14 cellular contexts compared by ENCODE assay signal in genomic region chr12:25756974-25757665, GRCh38.
"Had no signal": no experiment of that assay in that cellular context is flagged by ENCODE, and none has a peak within 500 bp of the region (broad histone marks: within the 10 kb centered on the region; RNA-seq: fewer than 3 reads in every experiment).

No MANE protein-coding gene starts in this region.

- H3K9me3 ChIP-seq: ascending aorta, esophagus muscularis mucosa, lower lobe of right lung, stomach, thoracic aorta had no signal

- H3K4me1 ChIP-seq: ascending aorta, esophagus muscularis mucosa, lower lobe of right lung, stomach had no signal

- H3K4me1 Mint-ChIP-seq: natural killer cell had no signal

- H3K36me3 Mint-ChIP-seq: natural killer cell had no signal

- H3K9me3 Mint-ChIP-seq: natural killer cell had no signal

- H3K36me3 ChIP-seq: ascending aorta, esophagus muscularis mucosa, lower lobe of right lung, stomach, thoracic aorta had no signal

- H3K27ac ChIP-seq: ascending aorta, esophagus muscularis mucosa, lower lobe of right lung, thoracic aorta had no signal

- H3K27ac Mint-ChIP-seq: activated CD8-positive, alpha-beta T cell treated with anti-CD3 and anti-CD28 coated beads, Interleukin-2, amount 10 ng/mL, durations not matched to agents 7 days and 5 days; natural killer cell had no signal

- H3K4me3 Mint-ChIP-seq: activated CD8-positive, alpha-beta T cell treated with anti-CD3 and anti-CD28 coated beads, Interleukin-2, amount 10 ng/mL, durations not matched to agents 7 days and 5 days; natural killer cell had no signal

- H3K4me3 ChIP-seq: ascending aorta, esophagus muscularis mucosa, lower lobe of right lung, stomach, thoracic aorta had no signal

- DNase-seq: activated CD4-positive, alpha-beta T cell treated with anti-CD3 and anti-CD28 coated beads for 4 hours; activated CD8-positive, alpha-beta memory T cell treated with anti-CD3 and anti-CD28 coated beads, Interleukin-2, amount 50 U/mL, for 48 hours; activated CD8-positive, alpha-beta T cell treated with anti-CD3 and anti-CD28 coated beads, Interleukin-2, amount 10 ng/mL, durations not matched to agents 7 days and 5 days; activated naive CD4-positive, alpha-beta T cell; foreskin fibroblast; lower lobe of right lung; natural killer cell; stimulated activated CD4-positive, alpha-beta T cell treated with anti-CD3 and anti-CD28 coated beads, Interleukin-4, amount 100 ng/mL, for 4 hours; stomach; SW 1271; T-helper 9 cell had no signal

- H3K27me3 ChIP-seq: ascending aorta, esophagus muscularis mucosa, stomach had no signal
